In the genomic region with DNA sequence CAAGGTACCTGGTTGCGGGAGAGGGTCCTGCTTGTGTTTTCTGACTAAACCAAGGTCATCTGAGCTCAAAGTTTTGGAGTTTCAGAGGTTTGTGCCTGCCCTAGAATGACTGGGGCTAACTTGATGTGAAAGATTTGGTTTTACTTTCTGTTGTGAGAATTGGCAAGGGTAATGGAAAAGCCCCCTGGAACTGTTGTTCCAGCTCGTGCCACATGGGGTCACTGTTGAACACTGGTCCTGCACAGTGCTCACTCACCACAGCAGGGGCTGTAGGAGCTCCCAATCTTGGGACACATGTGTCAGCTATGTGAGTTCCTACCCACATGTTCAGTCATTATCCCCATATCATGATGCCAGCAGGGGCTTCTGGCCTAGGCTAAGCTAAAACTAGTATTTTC, we compare ENCODE assay signal across 8 cellular contexts. TPM values are rescaled to one million over a fixed set of nuclear protein-coding genes. Genes with fewer than 3 reads are reported as not detected.
DNase-seq lines count a peak whose midpoint lies in the region; ATAC-seq lines count a peak whose summit lies in the region.

No MANE protein-coding gene starts in this region.

- ATAC-seq in GM18502 (IDR thresholded peaks at IDR 0.05; ENCODE audit: poor library complexity, unreplicated experiment), result peak; percentile 63
- ATAC-seq in HG03045 (IDR thresholded peaks at IDR 0.05; ENCODE audit: unreplicated experiment), result no peak
- no peak for ATAC-seq in sciatic nerve

- no peaks in the 10 kb centered on the region for H3K36me3 Mint-ChIP-seq in activated T-helper 1 cell treated with anti-CD3 and anti-CD28 coated beads, Interleukin-12 subunit alpha, Interleukin-12 subunit beta, Interleukin-2, Interleukin-4 antibody, amounts not matched to agents 30 ng/mL and 10 ng/mL and 1 ng/mL, durations not matched to agents 14 hours and 24 hours and 36 hours (ENCODE audit: low read depth)

- DNase-seq in ACHN, result peak; percentile 38
- peak; percentile 80 for DNase-seq in NCI-H69 (lab: John Stamatoyannopoulos, UW)
- peak; percentile 59 for DNase-seq in activated T-helper 1 cell treated with anti-CD3 and anti-CD28 coated beads, Interleukin-12 subunit alpha, Interleukin-12 subunit beta, Interleukin-2, Interleukin-4 antibody, amounts not matched to agents 30 ng/mL and 10 ng/mL and 1 ng/mL, durations not matched to agents 14 hours and 24 hours and 36 hours (ENCODE audit: low spot score)
- DNase-seq in kidney tubule cell (ENCODE audit: low spot score), result peak; percentile 6
- DNase-seq in hypothalamus (lab: John Stamatoyannopoulos, UW), result no peak
- DNase-seq in sciatic nerve (ENCODE audit: low spot score), result no peak

- intact Hi-C loops in activated T-helper 1 cell treated with anti-CD3 and anti-CD28 coated beads, Interleukin-12 subunit alpha, Interleukin-12 subunit beta, Interleukin-2, Interleukin-4 antibody, amounts not matched to agents 30 ng/mL and 10 ng/mL and 1 ng/mL, durations not matched to agents 14 hours and 24 hours and 36 hours (cut with micrococcal nuclease), result loop anchor here (1.0 kb wide), 1 partner anchor 67 kb away; no protein-coding TSS in a partner anchor
- intact Hi-C loops in sciatic nerve (cut with DNase I), result no loop called here

- H3K9me3 Mint-ChIP-seq in activated T-helper 1 cell treated with anti-CD3 and anti-CD28 coated beads, Interleukin-12 subunit alpha, Interleukin-12 subunit beta, Interleukin-2, Interleukin-4 antibody, amounts not matched to agents 30 ng/mL and 10 ng/mL and 1 ng/mL, durations not matched to agents 14 hours and 24 hours and 36 hours, result no peaks in the 10 kb centered on the region

- H3K27ac Mint-ChIP-seq in activated T-helper 1 cell treated with anti-CD3 and anti-CD28 coated beads, Interleukin-12 subunit alpha, Interleukin-12 subunit beta, Interleukin-2, Interleukin-4 antibody, amounts not matched to agents 30 ng/mL and 10 ng/mL and 1 ng/mL, durations not matched to agents 14 hours and 24 hours and 36 hours, result peak overlapping the region; percentile 80

- H3K27me3 Mint-ChIP-seq in activated T-helper 1 cell treated with anti-CD3 and anti-CD28 coated beads, Interleukin-12 subunit alpha, Interleukin-12 subunit beta, Interleukin-2, Interleukin-4 antibody, amounts not matched to agents 30 ng/mL and 10 ng/mL and 1 ng/mL, durations not matched to agents 14 hours and 24 hours and 36 hours (ENCODE audit: insufficient read depth), result peaks cover 6% of the 10 kb centered on the region

- in situ Hi-C loops in ACHN (cut with HindIII; ENCODE audit: low pct_ligation_motif_present, low pct_unique_long_range_greater_than_20kb, low sequenced_read_pairs), result no loop called here

- peaks cover 9% of the 10 kb centered on the region for H3K4me1 Mint-ChIP-seq in activated T-helper 1 cell treated with anti-CD3 and anti-CD28 coated beads, Interleukin-12 subunit alpha, Interleukin-12 subunit beta, Interleukin-2, Interleukin-4 antibody, amounts not matched to agents 30 ng/mL and 10 ng/mL and 1 ng/mL, durations not matched to agents 14 hours and 24 hours and 36 hours (ENCODE audit: low read depth)

- H3K4me3 Mint-ChIP-seq in activated T-helper 1 cell treated with anti-CD3 and anti-CD28 coated beads, Interleukin-12 subunit alpha, Interleukin-12 subunit beta, Interleukin-2, Interleukin-4 antibody, amounts not matched to agents 30 ng/mL and 10 ng/mL and 1 ng/mL, durations not matched to agents 14 hours and 24 hours and 36 hours, result no peak overlapping the region

RNA-seq across cellular contexts. Expression of a gene that starts 6.5 kb away (rescaled TPM):
- not detected in 2 replicates for total RNA-seq in activated T-helper 1 cell treated with anti-CD3 and anti-CD28 coated beads, Interleukin-12 subunit alpha, Interleukin-12 subunit beta, Interleukin-2, Interleukin-4 antibody, amounts not matched to agents 30 ng/mL and 10 ng/mL and 1 ng/mL, durations not matched to agents 14 hours and 24 hours and 36 hours
- not detected for total RNA-seq in sciatic nerve

Comparison
In these comparisons a context has a peak if more than half of its experiments do, and no peak if none do; other contexts are left out.
1. DNase-seq: peak in ACHN (single experiment), NCI-H69 (single experiment), activated T-helper 1 cell treated with anti-CD3 and anti-CD28 coated beads, Interleukin-12 subunit alpha, Interleukin-12 subunit beta, Interleukin-2, Interleukin-4 antibody, amounts not matched to agents 30 ng/mL and 10 ng/mL and 1 ng/mL, durations not matched to agents 14 hours and 24 hours and 36 hours (single experiment) and kidney tubule cell (single experiment); none in hypothalamus (0 of 51) and sciatic nerve (single experiment).